In the genomic region with DNA sequence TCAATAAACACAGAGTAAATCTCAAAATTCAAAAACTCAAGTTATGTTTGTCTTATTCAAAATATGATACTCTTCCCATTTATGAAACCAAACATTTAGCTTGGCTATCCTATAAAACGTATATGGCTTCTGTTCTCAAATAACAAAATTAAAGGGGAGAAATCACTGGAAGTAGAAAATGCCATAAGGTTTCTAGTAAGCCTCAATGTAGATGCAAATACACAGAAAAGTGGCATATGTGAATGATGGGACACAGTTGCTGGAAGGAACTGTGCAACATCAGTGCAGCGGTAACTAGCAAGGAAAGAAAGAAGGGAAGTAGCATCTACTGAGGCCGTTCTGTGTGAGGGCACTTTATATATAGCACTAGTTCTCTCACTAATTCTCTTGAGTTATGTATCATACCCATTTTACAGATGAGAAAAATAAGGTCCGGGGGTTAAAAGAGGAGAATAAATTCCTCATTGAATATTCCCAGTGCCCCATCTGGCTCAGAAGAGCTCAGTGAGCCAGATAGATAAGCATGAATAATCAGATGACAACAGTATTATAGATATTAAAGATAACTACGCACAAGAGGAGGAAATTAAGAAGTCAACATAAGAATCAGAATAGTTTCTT, we compare ENCODE assay signal across 23 cellular contexts. TPM values are rescaled to one million over a fixed set of nuclear protein-coding genes. Genes with fewer than 3 reads are reported as not detected.
DNase-seq lines count a peak whose midpoint lies in the region; ATAC-seq, FAIRE-seq and TF ChIP-seq lines count a peak whose summit lies in the region.
"Had no signal": no experiment of that assay in that cellular context is flagged by ENCODE, and none has a peak within 500 bp of the region (broad histone marks: within the 10 kb centered on the region; RNA-seq: fewer than 3 reads in every experiment).

No MANE protein-coding gene starts in this region.

- no peak for FAIRE-seq in HepG2 (lab: Jason Lieb, UNC)
- peak; percentile 13 for FAIRE-seq in keratinocyte (lab: Jason Lieb, UNC)
- FAIRE-seq: GM12878 had no signal

- H3K4me1 ChIP-seq in HepG2 (ENCODE audit: insufficient read depth, low read length): no peaks in the 10 kb centered on the region
- no peaks in the 10 kb centered on the region for H3K4me1 ChIP-seq in right lobe of liver
- H3K4me1 ChIP-seq in keratinocyte (ENCODE audit: control insufficient read depth, extremely low read depth, insufficient read depth, low read length): no peaks in the 10 kb centered on the region
- H3K4me1 ChIP-seq: BE2C had no signal

- intact Hi-C loops in HepG2 (cut with micrococcal nuclease; ENCODE audit: unreplicated experiment): no loop called here
- intact Hi-C loops in right lobe of liver (cut with DNase I): no loop called here

- TF ChIP-seq CTCF in HepG2 (CRISPR knock-in tag; IDR thresholded peaks at IDR 0.05) (no peak), right lobe of liver (IDR thresholded peaks at IDR 0.05) (no peak), keratinocyte (optimal IDR thresholded peaks at IDR 0.05 in 1 of 3, IDR thresholded peaks at IDR 0.05 in 1 of 3, conservative IDR thresholded peaks at IDR 0.05 in 1 of 3; ENCODE audit: extremely low read depth in 1 of 3, insufficient read depth in 2 of 3, low read length in 3 of 3) (no peak)

- no peaks in the 10 kb centered on the region for H4K20me1 ChIP-seq in HepG2 (ENCODE audit: insufficient read depth, low read length)
- no peaks in the 10 kb centered on the region for H4K20me1 ChIP-seq in keratinocyte (ENCODE audit: control insufficient read depth, extremely low read depth, insufficient read depth, low read length)
- H4K20me1 ChIP-seq: BLaER1 had no signal

- no TSS peak for BruUV-seq in HepG2 (replicated peaks; lab: Mats Ljungman, UMichigan)

- no peak for TF ChIP-seq RAD21 in HepG2 (CRISPR knock-in tag; IDR thresholded peaks at IDR 0.05)

- ATAC-seq in HepG2 (no peak), right lobe of liver (no peak)
- ATAC-seq: GM12878 had no signal

- dilution Hi-C loops in keratinocyte (cut with MboI; ENCODE audit: extremely low pct_ligation_motif_present, low sequenced_read_pairs): no loop called here

- H3K9me1 ChIP-seq in keratinocyte (ENCODE audit: control insufficient read depth, extremely low read depth, insufficient read depth, low read length): no peaks in the 10 kb centered on the region

- POLR2A ChIA-PET in HepG2 (lab: Yijun Ruan, JAX): no interaction called here

- no peak for DNase-seq in HepG2 (ENCODE audit: low spot score)
- DNase-seq in right lobe of liver: no peak
- peak; percentile 92 for DNase-seq in SK-N-DZ (ENCODE audit: low spot score)
- no peak for DNase-seq in keratinocyte (ENCODE audit: low read depth, low spot score)
- no peak for DNase-seq in occipital lobe (lab: John Stamatoyannopoulos, UW)
- DNase-seq in NCI-H2107 (lab: John Stamatoyannopoulos, UW): no peak
- DNase-seq: ACHN; BE2C; C1 segment of cervical spinal cord; CD4-positive, alpha-beta memory T cell; CD4-positive, CD25-positive, alpha-beta regulatory T cell; CD8-positive, alpha-beta memory T cell; COR-L47; DMS 273 treated with DMSO at 0.1 percent for 48 hours; DMS153; DMS53; DMS79; DND-41; EL; GDM1 had no signal

- WGBS in HepG2 (ENCODE audit: low lambda C conversion rate): 91% methylated on average over 5 of the region's 5 CpGs
- WGBS in right lobe of liver (ENCODE audit: insufficient coverage, low coverage, low lambda C conversion rate, missing lambda C conversion rate): 88% methylated on average over 4 of the region's 5 CpGs

- H3K4me2 ChIP-seq in HepG2 (ENCODE audit: low read depth, low read length): no peak overlapping the region
- H3K4me2 ChIP-seq in keratinocyte (ENCODE audit: control insufficient read depth, extremely low read depth, insufficient read depth, low read depth, low read length): no peak overlapping the region
- H3K4me2 ChIP-seq: BLaER1 had no signal

- H3K79me2 ChIP-seq in HepG2 (ENCODE audit: insufficient read depth, low read length) (no peaks in the 10 kb centered on the region), keratinocyte (ENCODE audit: control insufficient read depth, insufficient read depth, low read length) (no peaks in the 10 kb centered on the region)

- H3K36me3 ChIP-seq in HepG2 (replicated peaks in 1 of 2; ENCODE audit: control insufficient read depth in 1 of 2, insufficient read depth in 2 of 2, low read length in 2 of 2) (peaks cover 8 to 36% of the 10 kb centered on the region in 2 experiments), right lobe of liver (peaks cover 0 to 14% (median 0%) of the 10 kb centered on the region in 4 donors), keratinocyte (ENCODE audit: control insufficient read depth in 2 of 2, extremely low read depth in 1 of 2, insufficient read depth in 2 of 2, low read length in 2 of 2) (peaks cover 0 to 4% of the 10 kb centered on the region in 2 experiments)

- H3K9ac ChIP-seq in HepG2 (ENCODE audit: insufficient read depth, low read depth, low read length): no peak overlapping the region
- no peak overlapping the region for H3K9ac ChIP-seq in keratinocyte (ENCODE audit: control insufficient read depth, extremely low read depth, insufficient read depth, low read length)
- H3K9ac ChIP-seq: BLaER1 had no signal

- TF ChIP-seq POLR2A in HepG2 (IDR thresholded peaks at IDR 0.05; ENCODE audit: insufficient read depth in 1 of 2, low read depth in 2 of 2, low read length in 2 of 2) (no peak), right lobe of liver (IDR thresholded peaks at IDR 0.05) (no peak)

- H3K27ac ChIP-seq in HepG2 (ENCODE audit: extremely low read length, insufficient read depth, low read length): no peak overlapping the region
- no peak overlapping the region for H3K27ac ChIP-seq in right lobe of liver
- H3K27ac ChIP-seq in keratinocyte (ENCODE audit: control insufficient read depth, insufficient read depth, low read length): no peak overlapping the region
- H3K27ac ChIP-seq: 22Rv1, BLaER1 had no signal

- CTCF ChIA-PET in HepG2 (lab: Yijun Ruan, JAX; ENCODE audit: low intra/inter-chr PET ratio, low total read pairs): no interaction called here

- H3K9me3 ChIP-seq in HepG2 (ENCODE audit: low read length): no peaks in the 10 kb centered on the region
- no peaks in the 10 kb centered on the region for H3K9me3 ChIP-seq in right lobe of liver
- H3K9me3 ChIP-seq in keratinocyte (ENCODE audit: control insufficient read depth, low read depth, low read length): no peaks in the 10 kb centered on the region
- H3K9me3 ChIP-seq: BE2C, BLaER1 had no signal

- H3K4me3 ChIP-seq in HepG2 (replicated peaks in 1 of 3; ENCODE audit: insufficient read depth in 1 of 3, low read depth in 2 of 3, low read length in 3 of 3) (no peak overlapping the region), right lobe of liver (no peak overlapping the region), keratinocyte (ENCODE audit: control insufficient read depth in 2 of 3, extremely low read depth in 1 of 3, insufficient read depth in 2 of 3, low read depth in 1 of 3, low read length in 3 of 3) (no peak overlapping the region)
- H3K4me3 ChIP-seq: BLaER1, GM12878 had no signal

- H3K27me3 ChIP-seq in HepG2 (ENCODE audit: control insufficient read depth in 1 of 2, insufficient read depth in 2 of 2, low read length in 2 of 2): no peaks in the 10 kb centered on the region
- no peaks in the 10 kb centered on the region for H3K27me3 ChIP-seq in right lobe of liver
- H3K27me3 ChIP-seq in keratinocyte (ENCODE audit: control insufficient read depth, extremely low read depth, insufficient read depth, low read length): no peaks in the 10 kb centered on the region
- H3K27me3 ChIP-seq: BE2C, BLaER1 had no signal

- in situ Hi-C loops in HepG2 (cut with HindIII; ENCODE audit: extremely low pct_ligation_motif_present, low pct_unique_long_range_greater_than_20kb): no loop called here

- no peak for TF ChIP-seq EP300 in HepG2 (IDR thresholded peaks at IDR 0.05; ENCODE audit: low read depth in 2 of 2, low read length in 2 of 2)
- TF ChIP-seq EP300 in HepG2 (CRISPR knock-in tag; IDR thresholded peaks at IDR 0.05; ENCODE audit: borderline replicate concordance): no peak

- H2AFZ ChIP-seq in HepG2 (ENCODE audit: low read length): no peak overlapping the region
- no peak overlapping the region for H2AFZ ChIP-seq in keratinocyte (ENCODE audit: control insufficient read depth, low read length)

RNA-seq across cellular contexts. Expression of gene NBAS, which starts 27.2 kb away (rescaled TPM):
- 58.7 and 61.4 TPM in 2 replicates for total RNA-seq in HepG2 (2016; rRNA removed; fragmentation: Illumina TruSeq; extraction: Trizol)
- total RNA-seq in HepG2 (2016; cell fraction: cytosol; rRNA removed; fragmentation: Illumina TruSeq; extraction: Trizol; ENCODE audit: low read depth): 52.9 and 59.9 TPM in 2 replicates
- total RNA-seq in HepG2 (2016; cell fraction: insoluble cytoplasmic fraction; rRNA removed; fragmentation: Illumina TruSeq; extraction: Trizol): 56.3 and 56.6 TPM in 2 replicates
- total RNA-seq in HepG2 (2016; cell fraction: membrane; rRNA removed; fragmentation: Illumina TruSeq; extraction: Trizol): 27.5 and 33.9 TPM in 2 replicates
- total RNA-seq in HepG2 (2016; cell fraction: nucleus; rRNA removed; fragmentation: Illumina TruSeq; extraction: Trizol): 75.6 and 80.4 TPM in 2 replicates
- polyA plus RNA-seq in HepG2 (2011; rRNA removed): 28.8 and 33.6 TPM in 2 replicates
- 29.5 and 30.7 TPM in 2 replicates for polyA plus RNA-seq in HepG2 (2011; cell fraction: cytosol; rRNA removed)
- polyA plus RNA-seq in HepG2 (2011; cell fraction: nucleus; rRNA removed): 23.2 and 23.7 TPM in 2 replicates
- polyA plus RNA-seq in HepG2 (2012): 26.5 and 30.9 TPM in 2 replicates
- polyA plus RNA-seq in HepG2 (2016; cell fraction: cytosol; fragmentation: Illumina TruSeq; extraction: Trizol; ENCODE audit: low read depth): 14.7 and 16.9 TPM in 2 replicates
- 27.5 and 27.7 TPM in 2 replicates for polyA plus RNA-seq in HepG2 (2016; cell fraction: insoluble cytoplasmic fraction; fragmentation: Illumina TruSeq; extraction: Trizol; ENCODE audit: low read depth)
- polyA plus RNA-seq in HepG2 (2016; cell fraction: membrane; fragmentation: Illumina TruSeq; extraction: Trizol; ENCODE audit: low read depth): 5.6 and 6.1 TPM in 2 replicates
- polyA plus RNA-seq in HepG2 (2016; cell fraction: nucleus; fragmentation: Illumina TruSeq; extraction: Trizol; ENCODE audit: insufficient read depth, low read depth): 39.1 and 42.0 TPM in 2 replicates
- 55.2 and 126 TPM in 2 replicates for polyA minus RNA-seq in HepG2 (2011; rRNA and poly(A)+ RNA removed; ENCODE audit: low replicate concordance)
- 57.6 and 62.9 TPM in 2 replicates for polyA minus RNA-seq in HepG2 (2011; cell fraction: cytosol; rRNA and poly(A)+ RNA removed)
- polyA minus RNA-seq in HepG2 (2011; cell fraction: nucleus; rRNA and poly(A)+ RNA removed): 102 and 117 TPM in 2 replicates
- 10 to 100 TPM; 16.1 to 21.8 (median 18.5) TPM for total RNA-seq in right lobe of liver
- 171 and 202 TPM in 2 replicates for polyA plus RNA-seq in SK-N-DZ (2014; cell fraction: cytosol; rRNA removed)
- 123 and 132 TPM in 2 replicates for polyA plus RNA-seq in SK-N-DZ (2014; cell fraction: nucleus; rRNA removed)
- polyA plus RNA-seq in keratinocyte: 24.5 to 28.1 TPM (median 27.9 TPM) in 3 replicates
- polyA plus RNA-seq in keratinocyte (2011; ENCODE audit: low read depth): 15.7 TPM
- 10.5 and 15.0 TPM in 2 replicates for polyA plus RNA-seq in keratinocyte (2011; cell fraction: cytosol; rRNA removed)
- 56.1 and 56.3 TPM in 2 replicates for polyA plus RNA-seq in keratinocyte (2011; cell fraction: nucleus; rRNA removed)
- 21.5 and 29.9 TPM in 2 replicates for polyA plus RNA-seq in keratinocyte (2012; ENCODE audit: low replicate concordance)
- polyA minus RNA-seq in keratinocyte: 47.7 to 84.9 TPM (median 70.4 TPM) in 3 replicates
- polyA minus RNA-seq in keratinocyte (2011; cell fraction: cytosol; rRNA and poly(A)+ RNA removed): 26.5 TPM
- 69.6 and 114 TPM in 2 replicates for polyA minus RNA-seq in keratinocyte (2011; cell fraction: nucleus; rRNA and poly(A)+ RNA removed)
- total RNA-seq in occipital lobe: 168 TPM

RNA-seq across cellular contexts. Expression of gene DDX1, which starts 57.7 kb away (rescaled TPM):
- 130 and 254 TPM in 2 replicates for total RNA-seq in HepG2 (2016; rRNA removed; fragmentation: Illumina TruSeq; extraction: Trizol)
- total RNA-seq in HepG2 (2016; cell fraction: cytosol; rRNA removed; fragmentation: Illumina TruSeq; extraction: Trizol; ENCODE audit: low read depth): 20.7 and 26.0 TPM in 2 replicates
- 128 and 254 TPM in 2 replicates for total RNA-seq in HepG2 (2016; cell fraction: insoluble cytoplasmic fraction; rRNA removed; fragmentation: Illumina TruSeq; extraction: Trizol)
- 42.3 and 49.4 TPM in 2 replicates for total RNA-seq in HepG2 (2016; cell fraction: membrane; rRNA removed; fragmentation: Illumina TruSeq; extraction: Trizol)
- total RNA-seq in HepG2 (2016; cell fraction: nucleus; rRNA removed; fragmentation: Illumina TruSeq; extraction: Trizol): 114 and 115 TPM in 2 replicates
- 60.9 and 81.6 TPM in 2 replicates for polyA plus RNA-seq in HepG2 (2011; rRNA removed)
- polyA plus RNA-seq in HepG2 (2011; cell fraction: cytosol; rRNA removed): 36.8 and 56.4 TPM in 2 replicates
- polyA plus RNA-seq in HepG2 (2011; cell fraction: nucleus; rRNA removed): 33.2 and 43.2 TPM in 2 replicates
- 87.2 and 121 TPM in 2 replicates for polyA plus RNA-seq in HepG2 (2012)
- 17.5 and 20.7 TPM in 2 replicates for polyA plus RNA-seq in HepG2 (2016; cell fraction: cytosol; fragmentation: Illumina TruSeq; extraction: Trizol; ENCODE audit: low read depth)
- polyA plus RNA-seq in HepG2 (2016; cell fraction: insoluble cytoplasmic fraction; fragmentation: Illumina TruSeq; extraction: Trizol; ENCODE audit: low read depth): 266 and 281 TPM in 2 replicates
- 28.6 and 36.5 TPM in 2 replicates for polyA plus RNA-seq in HepG2 (2016; cell fraction: membrane; fragmentation: Illumina TruSeq; extraction: Trizol; ENCODE audit: low read depth)
- polyA plus RNA-seq in HepG2 (2016; cell fraction: nucleus; fragmentation: Illumina TruSeq; extraction: Trizol; ENCODE audit: insufficient read depth, low read depth): 120 and 122 TPM in 2 replicates
- 15.7 and 27.0 TPM in 2 replicates for polyA minus RNA-seq in HepG2 (2011; rRNA and poly(A)+ RNA removed; ENCODE audit: low replicate concordance)
- polyA minus RNA-seq in HepG2 (2011; cell fraction: cytosol; rRNA and poly(A)+ RNA removed): 54.9 and 60.7 TPM in 2 replicates
- polyA minus RNA-seq in HepG2 (2011; cell fraction: nucleus; rRNA and poly(A)+ RNA removed): 109 and 119 TPM in 2 replicates
- 10 to 100 TPM; 29.7 to 43.5 (median 37.6) TPM for total RNA-seq in right lobe of liver
- 5,002 and 5,638 TPM in 2 replicates for polyA plus RNA-seq in SK-N-DZ (2014; cell fraction: cytosol; rRNA removed)
- 4,616 and 5,818 TPM in 2 replicates for polyA plus RNA-seq in SK-N-DZ (2014; cell fraction: nucleus; rRNA removed)
- polyA plus RNA-seq in keratinocyte: 73.9 to 140 TPM (median 104 TPM) in 3 replicates
- polyA plus RNA-seq in keratinocyte (2011; ENCODE audit: low read depth): 131 TPM
- polyA plus RNA-seq in keratinocyte (2011; cell fraction: cytosol; rRNA removed): 80.0 and 140 TPM in 2 replicates
- 88.1 and 123 TPM in 2 replicates for polyA plus RNA-seq in keratinocyte (2011; cell fraction: nucleus; rRNA removed)
- polyA plus RNA-seq in keratinocyte (2012; ENCODE audit: low replicate concordance): 70.7 and 98.6 TPM in 2 replicates
- 9.6 to 79.2 TPM (median 28.2 TPM) in 3 replicates for polyA minus RNA-seq in keratinocyte
- 45.5 TPM for polyA minus RNA-seq in keratinocyte (2011; cell fraction: cytosol; rRNA and poly(A)+ RNA removed)
- 26.5 and 57.1 TPM in 2 replicates for polyA minus RNA-seq in keratinocyte (2011; cell fraction: nucleus; rRNA and poly(A)+ RNA removed)
- total RNA-seq in occipital lobe: 99.7 TPM
